In the genomic region with DNA sequence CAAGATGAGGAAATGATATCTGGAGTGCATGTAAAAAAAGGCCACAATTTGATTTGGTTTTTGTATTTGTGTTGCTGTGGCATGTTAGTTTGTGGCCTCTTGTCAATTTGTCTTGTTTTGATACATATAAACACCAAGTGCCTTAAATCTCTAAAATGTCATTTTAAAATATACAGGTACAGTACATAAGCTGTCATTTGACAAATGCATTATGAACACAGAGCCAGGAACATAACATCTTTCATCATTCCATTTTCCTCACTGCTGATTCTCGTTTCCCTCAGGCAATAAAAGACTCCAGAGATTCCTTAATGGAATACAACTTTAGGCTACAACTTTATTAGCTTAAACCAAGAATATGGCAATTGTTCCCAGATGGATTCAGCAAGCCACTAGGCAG, we compare ENCODE assay signal across 10 cellular contexts.
"Had no signal": no experiment of that assay in that cellular context is flagged by ENCODE, and none has a peak within 500 bp of the region (broad histone marks: within the 10 kb centered on the region; RNA-seq: fewer than 3 reads in every experiment).

No MANE protein-coding gene starts in this region.

- H3K4me3 ChIP-seq: GM23248, GM23338, HAP-1 had no signal

- H3K9me3 Mint-ChIP-seq: GM23338, H9 had no signal

- H3K9ac ChIP-seq: GM23248 had no signal

- H3K27ac ChIP-seq: GM23248 had no signal

- H3K4me1 ChIP-seq: HAP-1 had no signal

- H3K4me2 ChIP-seq: GM23338 had no signal

- H2AFZ ChIP-seq: GM23248, GM23338 had no signal

- H3K27ac Mint-ChIP-seq: GM23338, H9, HFFc6 had no signal

- DNase-seq: GM23248, GOT3, H7, H9, HCEC 1CT, HFFc6 had no signal

- H3K4me3 Mint-ChIP-seq: GM23338, H9, HFFc6 had no signal

- H3K9me3 ChIP-seq: HAP-1 had no signal

- ATAC-seq: GM23338, HCT116 had no signal

- H3K36me3 ChIP-seq: HAP-1 had no signal

- FAIRE-seq: H1 had no signal
